Comparison of ENCODE assay signal across 1 cellular context in genomic region chr16:366476-366875, GRCh38.
TF ChIP-seq lines count a peak whose summit lies in the region.

No MANE protein-coding gene starts in this region.

TF ChIP-seq in HepG2, 621 proteins besides CTCF, POLR2A, EP300 and RAD21:
- TF ChIP-seq ZC3H13 (CRISPR knock-in tag; IDR thresholded peaks at IDR 0.05): 0 out of 2 replicates have a peak, but pooled peaks have one; percentile 52
- no peak for TF ChIP-seq NFYC (CRISPR knock-in tag; IDR thresholded peaks at IDR 0.05)
- TF ChIP-seq AGO2 (optimal IDR thresholded peaks at IDR 0.05; ENCODE audit: low read depth, low read length): peak; percentile 8
- no peak for TF ChIP-seq SP5 (CRISPR knock-in tag; IDR thresholded peaks at IDR 0.05; ENCODE audit: borderline replicate concordance, low read depth)
